32 cellular contexts compared by ENCODE assay signal in genomic region chr15:29107291-29107890, GRCh38.
"Had no signal": no experiment of that assay in that cellular context is flagged by ENCODE, and none has a peak within 500 bp of the region (broad histone marks: within the 10 kb centered on the region; RNA-seq: fewer than 3 reads in every experiment).

No MANE protein-coding gene starts in this region.

- H3K4me3 ChIP-seq: colonic mucosa, esophagus squamous epithelium, gastroesophageal sphincter had no signal

- DNase-seq: activated B cell treated with CpG ODN at 0.5 μM for 24 hours; activated CD4-positive, alpha-beta T cell treated with anti-CD3 and anti-CD28 coated beads for 48 hours; activated CD4-positive, alpha-beta T cell treated with anti-CD3 and anti-CD28 coated beads, Interleukin-2, amount 50 U/mL, for 1 hour; activated CD4-positive, alpha-beta T cell treated with anti-CD3 and anti-CD28 coated beads, Interleukin-2, amount 50 U/mL, for 48 hours; activated CD8-positive, alpha-beta memory T cell treated with anti-CD3 and anti-CD28 coated beads for 24 hours; activated CD8-positive, alpha-beta T cell treated with anti-CD3 and anti-CD28 coated beads for 36 hours; activated effector memory CD4-positive, alpha-beta T cell treated with Interleukin-2 at 50 U/mL for 16 hours; activated gamma-delta T cell treated with Interleukin-2 at 50 U/mL for 16 hours; activated naive CD4-positive, alpha-beta T cell treated with anti-CD3 and anti-CD28 coated beads, Interleukin-2, amount 50 U/mL, for 16 hours; activated naive CD4-positive, alpha-beta T cell treated with Interleukin-2 at 50 U/mL for 16 hours; activated T-cell treated with anti-CD3 and anti-CD28 coated beads, Interleukin-2, amount 50 U/mL, for 4 hours; amniotic stem cell; anterior cingulate cortex; brain microvascular endothelial cell; colonic mucosa; effector CD8-positive, alpha-beta T cell; esophagus squamous epithelium; foreskin melanocyte; T-helper 1 cell; T-helper 17 cell; T1000; WERI-Rb-1 had no signal

- H3K27ac Mint-ChIP-seq: activated B cell treated with CpG ODN at 0.5 μM for 24 hours; activated CD8-positive, alpha-beta T cell treated with anti-CD3 and anti-CD28 coated beads for 36 hours; activated naive CD8-positive, alpha-beta T cell; activated T-helper 17 cell treated with anti-CD3 and anti-CD28 coated beads, Interleukin-2, amount 50 U/mL, for 72 hours; T-helper 17 cell; T-helper 2 cell treated with Interferon-gamma antibody and Interleukin-4, amounts not matched to agents 5 μg/mL and 100 μg/mL, for 36 hours had no signal

- H3K27me3 Mint-ChIP-seq: activated CD8-positive, alpha-beta T cell treated with anti-CD3 and anti-CD28 coated beads for 36 hours; activated naive CD8-positive, alpha-beta T cell; activated T-helper 17 cell treated with anti-CD3 and anti-CD28 coated beads, Interleukin-2, amount 50 U/mL, for 72 hours; T-helper 17 cell had no signal

- H3K4me1 Mint-ChIP-seq: activated B cell treated with CpG ODN at 0.5 μM for 24 hours; activated T-helper 17 cell treated with anti-CD3 and anti-CD28 coated beads, Interleukin-2, amount 50 U/mL, for 72 hours; T-helper 17 cell had no signal

- FAIRE-seq: astrocyte, bronchial epithelial cell, endometrium, endothelial cell of umbilical vein had no signal

- H3K9me3 Mint-ChIP-seq: activated B cell treated with CpG ODN at 0.5 μM for 24 hours; activated CD8-positive, alpha-beta T cell treated with anti-CD3 and anti-CD28 coated beads for 36 hours; activated T-cell treated with anti-CD3 and anti-CD28 coated beads, Interleukin-2, amount 50 U/mL, for 4 hours; activated T-helper 17 cell treated with anti-CD3 and anti-CD28 coated beads, Interleukin-2, amount 50 U/mL, for 72 hours; T-helper 2 cell treated with Interferon-gamma antibody and Interleukin-4, amounts not matched to agents 5 μg/mL and 100 μg/mL, for 36 hours had no signal

- ATAC-seq: activated CD4-positive, CD25-positive, alpha-beta regulatory T cell treated with anti-CD3 and anti-CD28 coated beads, Interleukin-2, amount 50 U/mL, for 24 hours; activated CD8-positive, alpha-beta T cell treated with anti-CD3 and anti-CD28 coated beads for 36 hours; activated T-cell treated with anti-CD3 and anti-CD28 coated beads, Interleukin-2, amount 50 U/mL, for 4 hours; activated T-helper 17 cell treated with anti-CD3 and anti-CD28 coated beads, Interleukin-2, amount 50 U/mL, for 72 hours; gastroesophageal sphincter; T-helper 17 cell had no signal

- H3K4me3 Mint-ChIP-seq: activated B cell treated with CpG ODN at 0.5 μM for 24 hours; activated CD8-positive, alpha-beta T cell treated with anti-CD3 and anti-CD28 coated beads for 36 hours; activated naive CD8-positive, alpha-beta T cell; activated T-cell treated with anti-CD3 and anti-CD28 coated beads, Interleukin-2, amount 50 U/mL, for 4 hours; activated T-helper 17 cell treated with anti-CD3 and anti-CD28 coated beads, Interleukin-2, amount 50 U/mL, for 72 hours; T-helper 17 cell; T-helper 2 cell treated with Interferon-gamma antibody and Interleukin-4, amounts not matched to agents 5 μg/mL and 100 μg/mL, for 36 hours had no signal

- H3K4me1 ChIP-seq: colonic mucosa had no signal

- H3K36me3 ChIP-seq: brain microvascular endothelial cell, colonic mucosa, esophagus squamous epithelium, gastroesophageal sphincter had no signal

- H3K27me3 ChIP-seq: brain microvascular endothelial cell, colonic mucosa had no signal

- H3K9me3 ChIP-seq: colonic mucosa, esophagus squamous epithelium, gastroesophageal sphincter had no signal

- H3K27ac ChIP-seq: brain microvascular endothelial cell, colonic mucosa, epithelial cell of prostate, esophagus squamous epithelium, gastroesophageal sphincter, WERI-Rb-1 had no signal

- H3K36me3 Mint-ChIP-seq: activated naive CD8-positive, alpha-beta T cell had no signal
